In genomic region chr2:96552284-96553175, GRCh38 we compare ENCODE assay signal across 1 cellular context.
TF ChIP-seq lines count a peak whose summit lies in the region.

No MANE protein-coding gene starts in this region.

TF ChIP-seq in endothelial cell of umbilical vein, 7 proteins besides CTCF, POLR2A, EP300 and RAD21 (continued from another document):
- no peak for TF ChIP-seq GATA2 (IDR thresholded peaks at IDR 0.05; ENCODE audit: insufficient read depth, insufficient read length, low read depth, low read length)
- TF ChIP-seq MYC (IDR thresholded peaks at IDR 0.05; ENCODE audit: low read depth, low read length), result no peak
- no peak for TF ChIP-seq POLR2AphosphoS5 (IDR thresholded peaks at IDR 0.05; ENCODE audit: insufficient read depth, low read depth, low read length)
- TF ChIP-seq JUN (IDR thresholded peaks at IDR 0.05; ENCODE audit: borderline replicate concordance, insufficient read depth, insufficient read length, low read depth), result no peak
